Comparison of ENCODE assay signal across 29 cellular contexts in genomic region chr13:88707652-88708051, GRCh38.
A peak's percentile ranks its signal among the peaks of the same experiment; 100 is the strongest.
DNase-seq lines count a peak whose midpoint lies in the region; ATAC-seq and TF ChIP-seq lines count a peak whose summit lies in the region.
"Had no signal": no experiment of that assay in that cellular context is flagged by ENCODE, and none has a peak within 500 bp of the region (broad histone marks: within the 10 kb centered on the region; RNA-seq: fewer than 3 reads in every experiment).

No MANE protein-coding gene starts in this region.

- H3K9me3 ChIP-seq in hepatocyte (ENCODE audit: low read depth), result no peaks in the 10 kb centered on the region
- H3K9me3 ChIP-seq: gastrocnemius medialis, SK-N-SH, stomach, vagina had no signal

- no peak overlapping the region for H3K27ac Mint-ChIP-seq in stimulated activated effector memory CD8-positive, alpha-beta T cell treated with anti-CD3 and anti-CD28 coated beads, Interleukin-12 subunit alpha, Interleukin-12 subunit beta, amount 100 ng/mL, for 72 hours
- H3K27ac Mint-ChIP-seq: activated CD4-positive, alpha-beta T cell treated with anti-CD3 and anti-CD28 coated beads, Interleukin-2, amount 10 ng/mL, durations not matched to agents 24 days and 14 days; activated naive CD8-positive, alpha-beta T cell treated with anti-CD3 and anti-CD28 coated beads for 36 hours; H9; progenitor cell of endocrine pancreas had no signal

- H3K9me3 Mint-ChIP-seq in stimulated activated effector memory CD8-positive, alpha-beta T cell treated with anti-CD3 and anti-CD28 coated beads, Interleukin-12 subunit alpha, Interleukin-12 subunit beta, amount 100 ng/mL, for 72 hours, result peaks cover 22% of the 10 kb centered on the region

- no peak overlapping the region for H3K4me3 Mint-ChIP-seq in stimulated activated effector memory CD8-positive, alpha-beta T cell treated with anti-CD3 and anti-CD28 coated beads, Interleukin-12 subunit alpha, Interleukin-12 subunit beta, amount 100 ng/mL, for 72 hours
- H3K4me3 Mint-ChIP-seq: activated CD4-positive, alpha-beta T cell treated with anti-CD3 and anti-CD28 coated beads, Interleukin-2, amount 10 ng/mL, durations not matched to agents 24 days and 14 days; activated naive CD8-positive, alpha-beta T cell treated with anti-CD3 and anti-CD28 coated beads for 36 hours; H9 had no signal

- no peaks in the 10 kb centered on the region for H4K20me1 ChIP-seq in hepatocyte (ENCODE audit: insufficient read depth, poor library complexity, severe bottlenecking)

- no peak overlapping the region for H3K4me3 ChIP-seq in hepatocyte
- H3K4me3 ChIP-seq: gastrocnemius medialis, stomach, vagina had no signal

- H3K27me3 ChIP-seq in hepatocyte, result no peaks in the 10 kb centered on the region
- H3K27me3 ChIP-seq: gastrocnemius medialis, stomach, vagina had no signal

- DNase-seq in GDM1 (lab: John Stamatoyannopoulos, UW), result peak; percentile 94
- DNase-seq in MV-4-11 (lab: John Stamatoyannopoulos, UW), result peak; percentile 54
- DNase-seq in UCSD-AML1 (lab: John Stamatoyannopoulos, UW; ENCODE audit: unreplicated experiment), result peak; percentile 41
- DNase-seq in stimulated activated effector memory CD8-positive, alpha-beta T cell treated with anti-CD3 and anti-CD28 coated beads, Interleukin-12 subunit alpha, Interleukin-12 subunit beta, amount 100 ng/mL, for 72 hours (ENCODE audit: low spot score in 2 of 2), result no peak
- no peak for DNase-seq in midbrain (lab: John Stamatoyannopoulos, UW)
- no peak for DNase-seq in hepatocyte (ENCODE audit: low spot score)
- DNase-seq: activated CD4-positive, alpha-beta T cell treated with anti-CD3 and anti-CD28 coated beads, Interleukin-2, amount 10 ng/mL, durations not matched to agents 24 days and 14 days; activated effector memory CD4-positive, alpha-beta T cell treated with Interleukin-2 at 50 U/mL for 16 hours; activated naive CD8-positive, alpha-beta T cell treated with anti-CD3 and anti-CD28 coated beads for 36 hours; activated T-cell treated with anti-CD3 and anti-CD28 coated beads, Interleukin-2, amount 50 U/mL, for 1 hour; anterior cingulate cortex; COR-L47; gastrocnemius medialis; H9; hippocampal formation; left colon; NCI-H2107; NCI-H446; NCI-H774; nucleus accumbens; SK-N-SH; stimulated activated CD8-positive, alpha-beta memory T cell treated with anti-CD3 and anti-CD28 coated beads, Interleukin-4, amount 100 ng/mL, for 48 hours; stomach; T-helper 2 cell had no signal

- H3K27ac ChIP-seq in hepatocyte, result no peak overlapping the region
- H3K27ac ChIP-seq: gastrocnemius medialis, HL-60, stomach, vagina had no signal

- no peaks in the 10 kb centered on the region for H3K4me1 ChIP-seq in hepatocyte (ENCODE audit: insufficient read depth)
- H3K4me1 ChIP-seq: gastrocnemius medialis, vagina had no signal

- no peaks in the 10 kb centered on the region for H3K9me2 ChIP-seq in hepatocyte (replicated peaks; ENCODE audit: insufficient read depth)
- H3K9me2 ChIP-seq: SK-N-SH had no signal

- H3K4me2 ChIP-seq in hepatocyte, result no peak overlapping the region
- H3K4me2 ChIP-seq: SK-N-SH had no signal

- TF ChIP-seq CTCF in hepatocyte (IDR thresholded peaks at IDR 0.05; ENCODE audit: poor library complexity), result no peak

- no peaks in the 10 kb centered on the region for H3K4me1 Mint-ChIP-seq in stimulated activated effector memory CD8-positive, alpha-beta T cell treated with anti-CD3 and anti-CD28 coated beads, Interleukin-12 subunit alpha, Interleukin-12 subunit beta, amount 100 ng/mL, for 72 hours
- H3K4me1 Mint-ChIP-seq: activated CD4-positive, alpha-beta T cell treated with anti-CD3 and anti-CD28 coated beads, Interleukin-2, amount 10 ng/mL, durations not matched to agents 24 days and 14 days had no signal

- ATAC-seq in stimulated activated effector memory CD8-positive, alpha-beta T cell treated with anti-CD3 and anti-CD28 coated beads, Interleukin-12 subunit alpha, Interleukin-12 subunit beta, amount 100 ng/mL, for 72 hours, result peak; percentile 28
- ATAC-seq in HG03159 (IDR thresholded peaks at IDR 0.05; ENCODE audit: unreplicated experiment), result no peak
- ATAC-seq: gastrocnemius medialis, left colon, sciatic nerve had no signal

- H3K36me3 Mint-ChIP-seq in stimulated activated effector memory CD8-positive, alpha-beta T cell treated with anti-CD3 and anti-CD28 coated beads, Interleukin-12 subunit alpha, Interleukin-12 subunit beta, amount 100 ng/mL, for 72 hours, result no peaks in the 10 kb centered on the region
- H3K36me3 Mint-ChIP-seq: activated naive CD8-positive, alpha-beta T cell treated with anti-CD3 and anti-CD28 coated beads for 36 hours had no signal

- no peaks in the 10 kb centered on the region for H3K79me2 ChIP-seq in hepatocyte

- H3K36me3 ChIP-seq in hepatocyte (replicated peaks; ENCODE audit: insufficient read depth, low read depth), result no peaks in the 10 kb centered on the region
- H3K36me3 ChIP-seq: gastrocnemius medialis, stomach, vagina had no signal

- H2AFZ ChIP-seq in hepatocyte, result no peak overlapping the region

Comparison
In these comparisons a context has a peak if more than half of its experiments do, and no peak if none do; other contexts are left out.
1. DNase-seq: peak in GDM1 (single experiment), MV-4-11 (single experiment) and UCSD-AML1 (single experiment); none in stimulated activated effector memory CD8-positive, alpha-beta T cell treated with anti-CD3 and anti-CD28 coated beads, Interleukin-12 subunit alpha, Interleukin-12 subunit beta, amount 100 ng/mL, for 72 hours (0 of 2), midbrain (single experiment) and hepatocyte (single experiment).